Comparison of ENCODE assay signal across 6 cellular contexts in genomic region chr3:136378011-136378410, GRCh38.
"Had no signal": no experiment of that assay in that cellular context is flagged by ENCODE, and none has a peak within 500 bp of the region (broad histone marks: within the 10 kb centered on the region; RNA-seq: fewer than 3 reads in every experiment).

No MANE protein-coding gene starts in this region.

- H3K4me2 ChIP-seq: GM23338 had no signal

- H3K4me3 Mint-ChIP-seq: GM23338, H9, IgD-negative memory B cell had no signal

- H3K27ac Mint-ChIP-seq: GM23338, H9, IgD-negative memory B cell had no signal

- H3K27me3 Mint-ChIP-seq: IgD-negative memory B cell had no signal

- H3K9me3 Mint-ChIP-seq: IgD-negative memory B cell had no signal

- H2AFZ ChIP-seq: GM23338 had no signal

- H3K4me1 Mint-ChIP-seq: GM23338, H9, IgD-negative memory B cell had no signal

- H3K27ac ChIP-seq: HL-60 had no signal

- DNase-seq: H9, HCEC 1CT had no signal

- ATAC-seq: GM23338, HepG2 had no signal

- H3K4me3 ChIP-seq: GM23338 had no signal
